8 cellular contexts compared by ENCODE assay signal in genomic region chr1:24415334-24415909, GRCh38. TPM values are rescaled to one million over a fixed set of nuclear protein-coding genes. Genes with fewer than 3 reads are reported as not detected.
DNase-seq lines count a peak whose midpoint lies in the region; ATAC-seq and TF ChIP-seq lines count a peak whose summit lies in the region.

Gene NIPAL3, plus strand, starts transcription at chr1:24415802. Its CDS starts 3,746 bp downstream, at chr1:24419548.

- peak within 1 kb of the TSS; percentile 77 for H2BK15ac ChIP-seq in IMR-90 (ENCODE audit: low read depth, low read length)

- H3K9me1 ChIP-seq in IMR-90 (ENCODE audit: insufficient read depth, low read length) = peaks cover 16% of the 10 kb centered on the region

- peak within 1 kb of the TSS; percentile 87 for H3K56ac ChIP-seq in IMR-90 (ENCODE audit: extremely low read depth, insufficient read depth, low read length)

- CTCF ChIA-PET in IMR-90 (lab: Yijun Ruan, JAX) = interaction anchor here (0.8 to 1.7 kb wide), 7 partner anchors 15 to 214 kb away, joined by 3 to 5 read pairs (median 4); no protein-coding TSS in a partner anchor
- CTCF ChIA-PET in OCI-LY7 (lab: Charles Lee; ENCODE audit: unreplicated experiment) = interaction anchor here (0.5 to 1.2 kb wide), 11 partner anchors 15 to 265 kb away, joined by 3 to 7 read pairs (median 3); no protein-coding TSS in a partner anchor

- H3K14ac ChIP-seq in IMR-90 (replicated peaks; ENCODE audit: low read depth, low read length) = peak within 1 kb of the TSS; percentile 78

- H3K4ac ChIP-seq in IMR-90 (ENCODE audit: low read depth, low read length) = peak within 1 kb of the TSS; percentile 94

- peak within 1 kb of the TSS; percentile 80 to 87 for H4K8ac ChIP-seq in IMR-90 (ENCODE audit: low read depth in 2 of 2, low read length in 2 of 2)

- peak; percentile 71 for TF ChIP-seq CTCF in IMR-90 (conservative IDR thresholded peaks at IDR 0.05; ENCODE audit: low read depth, low read length)
- TF ChIP-seq CTCF in OCI-LY7 (conservative IDR thresholded peaks at IDR 0.05; ENCODE audit: low read length) = peak; percentile 75
- TF ChIP-seq CTCF in epithelial cell of esophagus (IDR thresholded peaks at IDR 0.05; ENCODE audit: insufficient read depth, low read depth, low read length, missing control alignments) = peak; percentile 84
- peak; percentile 81 for TF ChIP-seq CTCF in mucosa of descending colon (IDR thresholded peaks at IDR 0.05)

- H3K9me3 ChIP-seq in IMR-90 (ENCODE audit: control insufficient read depth, insufficient read depth, low read length) (no peaks in the 10 kb centered on the region), OCI-LY7 (ENCODE audit: low read length) (no peaks in the 10 kb centered on the region), mucosa of descending colon (no peaks in the 10 kb centered on the region)

- peak within 1 kb of the TSS; percentile 87 for H2BK5ac ChIP-seq in IMR-90 (ENCODE audit: low read depth, low read length, poor library complexity, severe bottlenecking)

- H2AK9ac ChIP-seq in IMR-90 (replicated peaks; ENCODE audit: low read depth, low read length, poor library complexity) = peak within 1 kb of the TSS; percentile 88

- H2BK20ac ChIP-seq in IMR-90 (ENCODE audit: low read depth, low read length) = peak within 1 kb of the TSS; percentile 93

- BruUV-seq in IMR-90 (replicated peaks; lab: Mats Ljungman, UMichigan) (no TSS peak), OCI-LY7 (replicated peaks; lab: Mats Ljungman, UMichigan) (no TSS peak)

- H2AFZ ChIP-seq in IMR-90 (replicated peaks; ENCODE audit: low read length, poor library complexity) (peak within 1 kb of the TSS; percentile 85), OCI-LY7 (ENCODE audit: low read length) (peak within 1 kb of the TSS; percentile 81; the same call in 1 of the 2 replicates)

- WGBS in IMR-90 (ENCODE audit: extremely low coverage in 2 of 2, insufficient read length in 1 of 2), 2 experiments = 7% methylated on average over 11 of the region's 28 CpGs; no CpG with 5 or more reads in 1 of the 2 experiments

- POLR2A ChIA-PET in IMR-90 (lab: Charles Lee; ENCODE audit: unreplicated experiment) (no interaction called here), OCI-LY7 (lab: Charles Lee) (interaction anchor here (0.7 to 1.6 kb wide), 10 partner anchors 16 to 175 kb away, joined by 3 to 8 read pairs (median 3); no protein-coding TSS in a partner anchor)

- H2BK120ac ChIP-seq in IMR-90 (ENCODE audit: low read depth, low read length) = peak within 1 kb of the TSS; percentile 93

- no peaks in the 10 kb centered on the region for H3K27me3 ChIP-seq in IMR-90 (ENCODE audit: control insufficient read depth, insufficient read depth, low read length)

- peak; percentile 93 for ATAC-seq in GM21528 (IDR thresholded peaks at IDR 0.05; ENCODE audit: low FRiP score, unreplicated experiment)
- peak; percentile 67 for ATAC-seq in IMR-90 (ENCODE audit: low read depth)
- peak; percentile 84 for ATAC-seq in mucosa of descending colon

- peak within 1 kb of the TSS; percentile 72 for H3K27ac ChIP-seq in IMR-90 (ENCODE audit: insufficient read depth, low read length)
- H3K27ac ChIP-seq in OCI-LY7 (ENCODE audit: low read depth, low read length, poor library complexity, severe bottlenecking) = no peak within 1 kb of the TSS

- H3K9me2 ChIP-seq in OCI-LY7 (ENCODE audit: insufficient read depth, low read length) = no peaks in the 10 kb centered on the region

- H3K4me1 ChIP-seq in IMR-90 (ENCODE audit: control insufficient read depth, insufficient read depth, low read length) (peaks cover 18% of the 10 kb centered on the region), OCI-LY7 (ENCODE audit: insufficient read depth, low read length, poor library complexity, severe bottlenecking) (peaks cover 34% of the 10 kb centered on the region), mucosa of descending colon (ENCODE audit: low read depth) (peaks cover 57% of the 10 kb centered on the region)

- H3K9ac ChIP-seq in IMR-90 (ENCODE audit: low read depth, low read length) = peak within 1 kb of the TSS; percentile 67

- TF ChIP-seq RAD21 in IMR-90 (IDR thresholded peaks at IDR 0.05; ENCODE audit: low read length) = peak; percentile 43

- H3K18ac ChIP-seq in IMR-90 (ENCODE audit: low read depth, low read length) = peak within 1 kb of the TSS; percentile 74

- intact Hi-C loops in IMR-90 (cut with micrococcal nuclease) = loop anchor here (10.0 kb wide), 1 partner anchor 329 kb away; the partner anchor contains the start of gene CLIC4
- intact Hi-C loops in OCI-LY7 (cut with micrococcal nuclease; ENCODE audit: unreplicated experiment) = loop anchor here (1.0 to 5.0 kb wide), 5 partner anchors 67 to 222 kb away; no protein-coding TSS in a partner anchor
- intact Hi-C loops in mucosa of descending colon (cut with DNase I, micrococcal nuclease) = no loop called here

- TF ChIP-seq POLR2A in IMR-90 (IDR thresholded peaks at IDR 0.05; ENCODE audit: low read depth, low read length) = no peak; the same call in 1 of the 2 replicates

- H4K20me1 ChIP-seq in IMR-90 (ENCODE audit: insufficient read depth, low read length) = no peaks in the 10 kb centered on the region
- H4K20me1 ChIP-seq in OCI-LY7 (ENCODE audit: insufficient read depth, low read length) = no peaks in the 10 kb centered on the region

- H3K36me3 ChIP-seq in IMR-90 (ENCODE audit: control insufficient read depth, insufficient read depth, low read length) = peaks cover 3% of the 10 kb centered on the region; the same call in 1 of the 2 replicates
- H3K36me3 ChIP-seq in OCI-LY7 (ENCODE audit: insufficient read depth, low read length) = peaks cover 11% of the 10 kb centered on the region; the same call in 1 of the 2 replicates
- H3K36me3 ChIP-seq in mucosa of descending colon (ENCODE audit: low read depth) = no peaks in the 10 kb centered on the region

- in situ Hi-C loops in IMR-90 (cut with MboI; ENCODE audit: low sequenced_read_pairs) = no loop called here

- H3K4me3 ChIP-seq in IMR-90 (ENCODE audit: insufficient read depth, low read depth, low read length) = peak within 1 kb of the TSS; percentile 69
- peak within 1 kb of the TSS; percentile 79 for H3K4me3 ChIP-seq in OCI-LY7 (ENCODE audit: low read depth, low read length, poor library complexity, severe bottlenecking)
- peak within 1 kb of the TSS; percentile 90 for H3K4me3 ChIP-seq in epithelial cell of esophagus (ENCODE audit: low read length)
- peak within 1 kb of the TSS; percentile 38 for H3K4me3 ChIP-seq in mucosa of descending colon

- peak within 1 kb of the TSS; percentile 94 for H4K91ac ChIP-seq in IMR-90 (ENCODE audit: insufficient read depth, low read depth, low read length)

- H3K79me2 ChIP-seq in OCI-LY7 (ENCODE audit: insufficient read depth, low read depth, low read length) = no peaks in the 10 kb centered on the region

- H3K23ac ChIP-seq in IMR-90 (ENCODE audit: low read depth, low read length) = peak within 1 kb of the TSS; percentile 97

- peak within 1 kb of the TSS; percentile 81 for H2AK5ac ChIP-seq in IMR-90 (ENCODE audit: low read depth, low read length)

- H3K79me1 ChIP-seq in IMR-90 (ENCODE audit: low read depth in 1 of 2, low read length in 2 of 2) = peaks cover 31 to 65% of the 10 kb centered on the region in 2 experiments

- peak within 1 kb of the TSS; percentile 73 for H4K5ac ChIP-seq in IMR-90 (ENCODE audit: low read depth, low read length)

- DNase-seq in DMS114 treated with DMSO at 0.1 percent for 48 hours (lab: John Stamatoyannopoulos, UW; ENCODE audit: unreplicated experiment) (peak; percentile 93), IMR-90 (peak; percentile 99), OCI-LY7 (ENCODE audit: low spot score) (peak; percentile 100), activated T-cell treated with anti-CD3 and anti-CD28 coated beads for 24 hours (ENCODE audit: low read depth) (peak; percentile 96), epithelial cell of esophagus (ENCODE audit: low read depth) (peak; percentile 100), mucosa of descending colon (peak; percentile 97 to 99 (median 99))
- peak; percentile 95 for DNase-seq in stimulated activated CD8-positive, alpha-beta memory T cell treated with anti-CD3 and anti-CD28 coated beads, Interleukin-4, amount 100 ng/mL, for 24 hours (ENCODE audit: low read depth)

- peak within 1 kb of the TSS; percentile 89 for H3K4me2 ChIP-seq in IMR-90 (ENCODE audit: low read depth, low read length)
- H3K4me2 ChIP-seq in OCI-LY7 (ENCODE audit: low read length) = peak within 1 kb of the TSS; percentile 95

- dilution Hi-C loops in IMR-90 (cut with HindIII; ENCODE audit: low sequenced_read_pairs, unreplicated experiment) = no loop called here

TF ChIP-seq in IMR-90, 13 proteins besides CTCF, POLR2A, EP300 and RAD21 (continues in another document):
- no peak for TF ChIP-seq CEBPB (IDR thresholded peaks at IDR 0.05; ENCODE audit: low read depth, low read length)
- TF ChIP-seq BHLHE40 (IDR thresholded peaks at IDR 0.05; ENCODE audit: low read depth, low read length) = no peak
- TF ChIP-seq, protein P1, sequence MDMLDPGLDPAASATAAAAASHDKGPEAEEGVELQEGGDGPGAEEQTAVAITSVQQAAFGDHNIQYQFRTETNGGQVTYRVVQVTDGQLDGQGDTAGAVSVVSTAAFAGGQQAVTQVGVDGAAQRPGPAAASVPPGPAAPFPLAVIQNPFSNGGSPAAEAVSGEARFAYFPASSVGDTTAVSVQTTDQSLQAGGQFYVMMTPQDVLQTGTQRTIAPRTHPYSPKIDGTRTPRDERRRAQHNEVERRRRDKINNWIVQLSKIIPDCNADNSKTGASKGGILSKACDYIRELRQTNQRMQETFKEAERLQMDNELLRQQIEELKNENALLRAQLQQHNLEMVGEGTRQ (IDR thresholded peaks at IDR 0.05; ENCODE audit: low read depth, low read length) = no peak
- TF ChIP-seq MAFK (IDR thresholded peaks at IDR 0.05; ENCODE audit: low read depth, low read length) = no peak
- TF ChIP-seq CHD1 (IDR thresholded peaks at IDR 0.05; ENCODE audit: low read depth, low read length) = no peak
- no peak for TF ChIP-seq NFE2L2 (IDR thresholded peaks at IDR 0.05; ENCODE audit: low read depth, low read length)
- no peak for TF ChIP-seq SMC3 (IDR thresholded peaks at IDR 0.05; ENCODE audit: low read depth, low read length)
- TF ChIP-seq, protein P2, sequence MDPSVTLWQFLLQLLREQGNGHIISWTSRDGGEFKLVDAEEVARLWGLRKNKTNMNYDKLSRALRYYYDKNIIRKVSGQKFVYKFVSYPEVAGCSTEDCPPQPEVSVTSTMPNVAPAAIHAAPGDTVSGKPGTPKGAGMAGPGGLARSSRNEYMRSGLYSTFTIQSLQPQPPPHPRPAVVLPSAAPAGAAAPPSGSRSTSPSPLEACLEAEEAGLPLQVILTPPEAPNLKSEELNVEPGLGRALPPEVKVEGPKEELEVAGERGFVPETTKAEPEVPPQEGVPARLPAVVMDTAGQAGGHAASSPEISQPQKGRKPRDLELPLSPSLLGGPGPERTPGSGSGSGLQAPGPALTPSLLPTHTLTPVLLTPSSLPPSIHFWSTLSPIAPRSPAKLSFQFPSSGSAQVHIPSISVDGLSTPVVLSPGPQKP (IDR thresholded peaks at IDR 0.05; ENCODE audit: borderline replicate concordance, low read depth, low read length) = no peak

RNA-seq across cellular contexts. Expression of gene NIPAL3, which starts in this region (rescaled TPM):
- total RNA-seq in IMR-90 (2012; rRNA removed) (95.3 and 123 TPM in 2 replicates), OCI-LY7 (2022) (25.3 and 26.8 TPM in 2 replicates), mucosa of descending colon (10 to 100 TPM; 38.3 to 52.5 (median 40.7) TPM)
- 49.0 and 55.0 TPM in 2 replicates for polyA plus RNA-seq in IMR-90 (2012; rRNA removed)
- 56.5 and 99.1 TPM in 2 replicates for polyA plus RNA-seq in IMR-90 (2012; cell fraction: cytosol; rRNA removed)
- polyA plus RNA-seq in IMR-90 (2012; cell fraction: nucleus; rRNA removed; ENCODE audit: low replicate concordance) = 25.9 and 38.1 TPM in 2 replicates
- 6.7 and 11.7 TPM in 2 replicates for total RNA-seq in OCI-LY7 (2014; rRNA removed; shearing (Covaris generic))

Comparison
In these comparisons a context has a peak if more than half of its experiments do, and no peak if none do; other contexts are left out.
1. H3K4me3 ChIP-seq: peak in every context shown above with its lines; median percentile 90 in epithelial cell of esophagus; 79 in OCI-LY7; 69 in IMR-90; 38 in mucosa of descending colon.
2. intact Hi-C loops: an anchor here in IMR-90 (10.0 kb wide) and OCI-LY7 (1.0 to 5.0 kb wide); none called in mucosa of descending colon.